In genomic region chr12:48997719-48998496, GRCh38 we compare ENCODE assay signal across 8 cellular contexts. TPM values are rescaled to one million over a fixed set of nuclear protein-coding genes. Genes with fewer than 3 reads are reported as not detected.
DNase-seq lines count a peak whose midpoint lies in the region; ATAC-seq lines count a peak whose summit lies in the region.

No MANE protein-coding gene starts in this region.

- DNase-seq in activated T-cell treated with anti-CD3 and anti-CD28 coated beads for 48 hours (ENCODE audit: low read depth) (peak; percentile 29), activated T-cell treated with anti-CD3 and anti-CD28 coated beads for 4 hours (no peak), COR-L47 (lab: John Stamatoyannopoulos, UW) (no peak)
- DNase-seq in activated T-cell treated with anti-CD3 and anti-CD28 coated beads, Interleukin-2, amount 50 U/mL, for 4 hours, result peak; percentile 14
- peak; percentile 28 to 68 for DNase-seq in stimulated activated effector memory CD8-positive, alpha-beta T cell treated with anti-CD3 and anti-CD28 coated beads, Interleukin-12 subunit alpha, Interleukin-12 subunit beta, amount 100 ng/mL, for 72 hours (ENCODE audit: low spot score in 2 of 2)

- H3K9ac ChIP-seq in iPS-15b (ENCODE audit: low read depth, low read length), result no peak overlapping the region

- H3K9me3 ChIP-seq in iPS-15b (ENCODE audit: control insufficient read depth, insufficient read depth, low read length), result no peaks in the 10 kb centered on the region

- H3K4me3 ChIP-seq in iPS-15b (ENCODE audit: low read depth, low read length), result peak overlapping the region; percentile 40

- H3K36me3 ChIP-seq in iPS-15b (ENCODE audit: control insufficient read depth, insufficient read depth, low read length), result no peaks in the 10 kb centered on the region

- peaks cover 33% of the 10 kb centered on the region for H3K4me1 Mint-ChIP-seq in activated T-cell treated with anti-CD3 and anti-CD28 coated beads, Interleukin-2, amount 50 U/mL, for 4 hours (ENCODE audit: low read depth)
- peaks cover 53% of the 10 kb centered on the region for H3K4me1 Mint-ChIP-seq in stimulated activated effector memory CD8-positive, alpha-beta T cell treated with anti-CD3 and anti-CD28 coated beads, Interleukin-12 subunit alpha, Interleukin-12 subunit beta, amount 100 ng/mL, for 72 hours

- no peaks in the 10 kb centered on the region for H3K9me3 Mint-ChIP-seq in activated T-cell treated with anti-CD3 and anti-CD28 coated beads, Interleukin-2, amount 50 U/mL, for 4 hours
- H3K9me3 Mint-ChIP-seq in stimulated activated effector memory CD8-positive, alpha-beta T cell treated with anti-CD3 and anti-CD28 coated beads, Interleukin-12 subunit alpha, Interleukin-12 subunit beta, amount 100 ng/mL, for 72 hours, result no peaks in the 10 kb centered on the region

- ATAC-seq in HG03095 (IDR thresholded peaks at IDR 0.05; ENCODE audit: unreplicated experiment) (peak; percentile 42), HG03025 (IDR thresholded peaks at IDR 0.05; ENCODE audit: low FRiP score, unreplicated experiment) (no peak)
- ATAC-seq in activated T-cell treated with anti-CD3 and anti-CD28 coated beads, Interleukin-2, amount 50 U/mL, for 4 hours, result no peak
- peak; percentile 15 for ATAC-seq in stimulated activated effector memory CD8-positive, alpha-beta T cell treated with anti-CD3 and anti-CD28 coated beads, Interleukin-12 subunit alpha, Interleukin-12 subunit beta, amount 100 ng/mL, for 72 hours

- peaks cover 20% of the 10 kb centered on the region for H3K36me3 Mint-ChIP-seq in activated T-cell treated with anti-CD3 and anti-CD28 coated beads, Interleukin-2, amount 50 U/mL, for 4 hours (ENCODE audit: insufficient read depth)
- H3K36me3 Mint-ChIP-seq in stimulated activated effector memory CD8-positive, alpha-beta T cell treated with anti-CD3 and anti-CD28 coated beads, Interleukin-12 subunit alpha, Interleukin-12 subunit beta, amount 100 ng/mL, for 72 hours, result peaks cover 37% of the 10 kb centered on the region

- H3K27me3 ChIP-seq in iPS-15b (ENCODE audit: control insufficient read depth, insufficient read depth, low read length), result peaks cover 78% of the 10 kb centered on the region

- H3K27me3 Mint-ChIP-seq in activated T-cell treated with anti-CD3 and anti-CD28 coated beads, Interleukin-2, amount 50 U/mL, for 4 hours (ENCODE audit: low read depth), result peaks cover 66% of the 10 kb centered on the region

- no peak overlapping the region for H3K27ac Mint-ChIP-seq in stimulated activated effector memory CD8-positive, alpha-beta T cell treated with anti-CD3 and anti-CD28 coated beads, Interleukin-12 subunit alpha, Interleukin-12 subunit beta, amount 100 ng/mL, for 72 hours

- peaks cover 8% of the 10 kb centered on the region for H3K4me1 ChIP-seq in iPS-15b (ENCODE audit: control insufficient read depth, insufficient read depth, low read length)

- peak overlapping the region; percentile 68 for H3K4me3 Mint-ChIP-seq in activated T-cell treated with anti-CD3 and anti-CD28 coated beads, Interleukin-2, amount 50 U/mL, for 4 hours
- H3K4me3 Mint-ChIP-seq in stimulated activated effector memory CD8-positive, alpha-beta T cell treated with anti-CD3 and anti-CD28 coated beads, Interleukin-12 subunit alpha, Interleukin-12 subunit beta, amount 100 ng/mL, for 72 hours, result peak overlapping the region; percentile 75

RNA-seq across cellular contexts. Expression of gene DDN, which starts 1.3 kb away (rescaled TPM):
- 1 to 10 TPM in 2 of 3 donors, under 1 TPM in 1; 0.57 to 1.4 (median 1.2) TPM for total RNA-seq in activated T-cell treated with anti-CD3 and anti-CD28 coated beads, Interleukin-2, amount 50 U/mL, for 4 hours

RNA-seq across cellular contexts. Expression of gene WNT1, which starts 19.8 kb away (rescaled TPM):
- total RNA-seq in activated T-cell treated with anti-CD3 and anti-CD28 coated beads, Interleukin-2, amount 50 U/mL, for 4 hours, result not detected

RNA-seq across cellular contexts. Expression of gene PRKAG1, which starts 20.7 kb away (rescaled TPM):
- total RNA-seq in activated T-cell treated with anti-CD3 and anti-CD28 coated beads, Interleukin-2, amount 50 U/mL, for 4 hours, result 10 to 100 TPM; 68.1 to 70.6 (median 68.4) TPM

RNA-seq across cellular contexts. Expression of gene WNT10B, which starts 26.4 kb away (rescaled TPM):
- under 1 TPM; 0.13 to 0.46 (median 0.24) TPM for total RNA-seq in activated T-cell treated with anti-CD3 and anti-CD28 coated beads, Interleukin-2, amount 50 U/mL, for 4 hours

RNA-seq across cellular contexts. Expression of gene ARF3, which starts 40.6 kb away (rescaled TPM):
- total RNA-seq in activated T-cell treated with anti-CD3 and anti-CD28 coated beads, Interleukin-2, amount 50 U/mL, for 4 hours, result 100 to 1,000 TPM in 2 of 3 donors, 10 to 100 TPM in 1; 98.6 to 110 (median 109) TPM

Comparison
In these comparisons a context has a peak if more than half of its experiments do, and no peak if none do; other contexts are left out.
1. DNase-seq: peak in activated T-cell treated with anti-CD3 and anti-CD28 coated beads for 48 hours (single experiment), activated T-cell treated with anti-CD3 and anti-CD28 coated beads, Interleukin-2, amount 50 U/mL, for 4 hours (single experiment) and stimulated activated effector memory CD8-positive, alpha-beta T cell treated with anti-CD3 and anti-CD28 coated beads, Interleukin-12 subunit alpha, Interleukin-12 subunit beta, amount 100 ng/mL, for 72 hours (2 of 2); none in activated T-cell treated with anti-CD3 and anti-CD28 coated beads for 4 hours (single experiment) and COR-L47 (single experiment).
2. ATAC-seq: peak in HG03095 (single experiment) and stimulated activated effector memory CD8-positive, alpha-beta T cell treated with anti-CD3 and anti-CD28 coated beads, Interleukin-12 subunit alpha, Interleukin-12 subunit beta, amount 100 ng/mL, for 72 hours (single experiment); none in activated T-cell treated with anti-CD3 and anti-CD28 coated beads, Interleukin-2, amount 50 U/mL, for 4 hours (0 of 2) and HG03025 (single experiment).